In the genomic region with DNA sequence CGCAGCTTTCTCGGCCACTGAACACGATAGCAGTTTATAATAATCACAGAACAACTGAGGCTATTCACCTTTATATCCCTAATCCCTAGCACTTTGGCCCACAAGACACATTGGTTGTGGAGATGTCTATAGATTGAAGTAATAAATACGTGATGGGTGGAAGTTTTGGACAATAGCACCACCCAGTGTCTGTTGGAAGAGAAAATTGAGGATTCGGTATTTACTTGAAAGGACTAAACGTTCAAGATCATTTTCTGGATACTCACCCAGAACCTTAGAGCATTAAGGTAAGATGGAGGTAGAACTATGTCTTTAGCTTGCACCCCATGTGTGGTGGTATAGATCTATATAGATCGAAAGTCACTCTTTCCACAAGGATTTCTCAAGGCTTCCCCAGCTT, we compare ENCODE assay signal across 10 cellular contexts. TPM values are rescaled to one million over a fixed set of nuclear protein-coding genes. Genes with fewer than 3 reads are reported as not detected.
DNase-seq lines count a peak whose midpoint lies in the region; ATAC-seq, FAIRE-seq and TF ChIP-seq lines count a peak whose summit lies in the region.
"Had no signal": no experiment of that assay in that cellular context is flagged by ENCODE, and none has a peak within 500 bp of the region (broad histone marks: within the 10 kb centered on the region; RNA-seq: fewer than 3 reads in every experiment).

No MANE protein-coding gene starts in this region.

- H3K9ac ChIP-seq in H1 (replicated peaks in 1 of 4; ENCODE audit: extremely low read depth in 1 of 4, low read depth in 3 of 4, low read length in 3 of 4) = no peak overlapping the region

- TF ChIP-seq CTCF in activated CD8-positive, alpha-beta T cell treated with anti-CD3 and anti-CD28 coated beads for 36 hours (IDR thresholded peaks at IDR 0.05) = peak; percentile 29
- TF ChIP-seq CTCF in H1 (IDR thresholded peaks at IDR 0.05; ENCODE audit: control extremely low read depth in 1 of 3, insufficient read depth in 1 of 3, low read depth in 1 of 3, low read length in 3 of 3) (peak in 1 of 3 experiments; percentile 12; a peak in 2 of 4 replicates), endothelial cell (IDR thresholded peaks at IDR 0.05; ENCODE audit: unreplicated experiment) (no peak), Caco-2 (IDR thresholded peaks at IDR 0.05; ENCODE audit: insufficient read depth in 1 of 2, low read depth in 1 of 2, low read length in 1 of 2, severe bottlenecking in 1 of 2, unreplicated experiment in 1 of 2) (no peak)

- no peak for TF ChIP-seq POLR2A in H1 (IDR thresholded peaks at IDR 0.05; ENCODE audit: control extremely low read depth in 1 of 2, low read depth in 2 of 2, low read length in 2 of 2)

- H2BK120ac ChIP-seq in H1 (replicated peaks; ENCODE audit: low read depth, low read length) = no peak overlapping the region

- H3K27ac ChIP-seq in H1 (ENCODE audit: low read depth, low read length) = no peak overlapping the region
- H3K27ac ChIP-seq: HL-60 had no signal

- no peak overlapping the region for H3K14ac ChIP-seq in H1 (ENCODE audit: insufficient read length)

- H2BK15ac ChIP-seq in H1 (ENCODE audit: low read length) = no peak overlapping the region

- no peaks in the 10 kb centered on the region for H4K20me1 ChIP-seq in H1 (replicated peaks in 1 of 2; ENCODE audit: control insufficient read depth in 1 of 2, insufficient read depth in 2 of 2, low read length in 2 of 2)

- 0 out of 8 replicates have a peak overlapping the region, but pooled peaks of 1 of the 4 experiments have one; percentile 41 for H3K4me3 ChIP-seq in H1 (ENCODE audit: extremely low read depth in 1 of 4, insufficient read depth in 2 of 4, low read depth in 3 of 4, low read length in 4 of 4)
- no peak overlapping the region for H3K4me3 ChIP-seq in Caco-2 (ENCODE audit: low read depth, low read length)

- no peak for TF ChIP-seq EP300 in H1 (IDR thresholded peaks at IDR 0.05; ENCODE audit: borderline replicate concordance in 1 of 2, low read depth in 2 of 2, low read length in 2 of 2)

- no TSS peak for BruUV-seq in Caco-2 (replicated peaks; lab: Mats Ljungman, UMichigan)

- H3K79me2 ChIP-seq in H1 (ENCODE audit: control insufficient read depth in 1 of 2, insufficient read depth in 2 of 2, low read length in 2 of 2) = no peaks in the 10 kb centered on the region; a peak in 1 of 4 replicates

- H4K5ac ChIP-seq in H1 (ENCODE audit: insufficient read length, low read depth, low read length) = no peak overlapping the region

- POLR2A ChIA-PET in activated CD8-positive, alpha-beta T cell treated with anti-CD3 and anti-CD28 coated beads for 36 hours (lab: Charles Lee) = no interaction called here
- POLR2A ChIA-PET in activated CD8-positive, alpha-beta T cell treated with anti-CD3 and anti-CD28 coated beads, Interleukin-2, amount 10 ng/mL, durations not matched to agents 7 days and 5 days (lab: Charles Lee) = no interaction called here
- POLR2A ChIA-PET in H1 (lab: Charles Lee; ENCODE audit: partially characterized antibody) (no interaction called here), Caco-2 (lab: Charles Lee) (no interaction called here)

- H4K91ac ChIP-seq in H1 (replicated peaks; ENCODE audit: insufficient read length, low read length) = no peak overlapping the region

- H3K9me3 Mint-ChIP-seq in activated CD8-positive, alpha-beta T cell treated with anti-CD3 and anti-CD28 coated beads for 36 hours = no peaks in the 10 kb centered on the region
- H3K9me3 Mint-ChIP-seq in activated CD8-positive, alpha-beta T cell treated with anti-CD3 and anti-CD28 coated beads, Interleukin-2, amount 10 ng/mL, durations not matched to agents 7 days and 5 days (ENCODE audit: insufficient read depth) = no peaks in the 10 kb centered on the region
- H3K9me3 Mint-ChIP-seq in endothelial cell (ENCODE audit: unreplicated experiment) = no peaks in the 10 kb centered on the region
- H3K9me3 Mint-ChIP-seq in Caco-2 (ENCODE audit: unreplicated experiment) = no peaks in the 10 kb centered on the region
- H3K9me3 Mint-ChIP-seq: activated naive CD8-positive, alpha-beta T cell treated with anti-CD3 and anti-CD28 coated beads, Interleukin-2, amount 10 ng/mL, durations not matched to agents 7 days and 5 days had no signal

- no peak overlapping the region for H2BK20ac ChIP-seq in H1 (ENCODE audit: low read length)

- H3K23ac ChIP-seq in H1 (ENCODE audit: insufficient read length) = no peak overlapping the region

- H2BK12ac ChIP-seq in H1 (ENCODE audit: low read depth, low read length) = no peak overlapping the region

- no peak for ATAC-seq in activated CD8-positive, alpha-beta T cell treated with anti-CD3 and anti-CD28 coated beads for 36 hours
- no peak for ATAC-seq in activated CD8-positive, alpha-beta T cell treated with anti-CD3 and anti-CD28 coated beads, Interleukin-2, amount 10 ng/mL, durations not matched to agents 7 days and 5 days

- H3K36me3 ChIP-seq in H1 (ENCODE audit: control insufficient read depth in 2 of 4, insufficient read depth in 4 of 4, low read length in 3 of 4) (peaks cover 0 to 12% (median 0%) of the 10 kb centered on the region in 4 experiments; a peak in 3 of 8 replicates), Caco-2 (ENCODE audit: control insufficient read depth, insufficient read depth, low read length) (no peaks in the 10 kb centered on the region)

- no peak overlapping the region for H2BK5ac ChIP-seq in H1 (ENCODE audit: low read depth, low read length)

- no peak for FAIRE-seq in H1 (lab: Jason Lieb, UNC)

- no peak overlapping the region for H2AK5ac ChIP-seq in H1 (ENCODE audit: low read depth, low read length)

- H3K4me1 Mint-ChIP-seq in activated CD8-positive, alpha-beta T cell treated with anti-CD3 and anti-CD28 coated beads for 36 hours (ENCODE audit: low read depth) = peaks cover 3% of the 10 kb centered on the region
- H3K4me1 Mint-ChIP-seq in activated CD8-positive, alpha-beta T cell treated with anti-CD3 and anti-CD28 coated beads, Interleukin-2, amount 10 ng/mL, durations not matched to agents 7 days and 5 days (ENCODE audit: low read depth) = peaks cover 6% of the 10 kb centered on the region
- H3K4me1 Mint-ChIP-seq in endothelial cell (ENCODE audit: unreplicated experiment) (no peaks in the 10 kb centered on the region), Caco-2 (ENCODE audit: low read depth, unreplicated experiment) (peaks cover 9% of the 10 kb centered on the region)

- CTCF ChIA-PET in activated CD8-positive, alpha-beta T cell treated with anti-CD3 and anti-CD28 coated beads for 36 hours (lab: Charles Lee) = no interaction called here
- CTCF ChIA-PET in activated CD8-positive, alpha-beta T cell treated with anti-CD3 and anti-CD28 coated beads, Interleukin-2, amount 10 ng/mL, durations not matched to agents 7 days and 5 days (lab: Charles Lee) = no interaction called here
- CTCF ChIA-PET in H1 (lab: Charles Lee; ENCODE audit: partially characterized antibody) (no interaction called here), Caco-2 (lab: Charles Lee) (no interaction called here)

- H3K27ac Mint-ChIP-seq in activated CD8-positive, alpha-beta T cell treated with anti-CD3 and anti-CD28 coated beads for 36 hours = no peak overlapping the region
- no peak overlapping the region for H3K27ac Mint-ChIP-seq in activated CD8-positive, alpha-beta T cell treated with anti-CD3 and anti-CD28 coated beads, Interleukin-2, amount 10 ng/mL, durations not matched to agents 7 days and 5 days
- H3K27ac Mint-ChIP-seq in endothelial cell (ENCODE audit: unreplicated experiment) = no peak overlapping the region
- no peak overlapping the region for H3K27ac Mint-ChIP-seq in Caco-2 (ENCODE audit: unreplicated experiment)
- H3K27ac Mint-ChIP-seq: activated naive CD8-positive, alpha-beta T cell treated with anti-CD3 and anti-CD28 coated beads, Interleukin-2, amount 10 ng/mL, durations not matched to agents 7 days and 5 days had no signal

- H3K79me1 ChIP-seq in H1 (ENCODE audit: low read depth, low read length) = no peaks in the 10 kb centered on the region

- H3K27me3 ChIP-seq in H1 (replicated peaks in 1 of 4; ENCODE audit: control insufficient read depth in 3 of 4, extremely low read depth in 1 of 4, insufficient read depth in 3 of 4, low read length in 3 of 4) (no peaks in the 10 kb centered on the region), Caco-2 (replicated peaks; ENCODE audit: control insufficient read depth, insufficient read depth, low read length) (no peaks in the 10 kb centered on the region)

- peak overlapping the region; percentile 38 to 85; a peak in 2 of 4 replicates for H3K4me2 ChIP-seq in H1 (ENCODE audit: insufficient read depth in 1 of 2, low read depth in 2 of 2, low read length in 2 of 2)

- intact Hi-C loops in activated CD8-positive, alpha-beta T cell treated with anti-CD3 and anti-CD28 coated beads for 36 hours (cut with micrococcal nuclease) = no loop called here
- intact Hi-C loops in Caco-2 (cut with micrococcal nuclease; ENCODE audit: unreplicated experiment) = loop anchor here (10.0 kb wide), 1 partner anchor 347 kb away; no protein-coding TSS in a partner anchor

- no peaks in the 10 kb centered on the region; the same call in 1 of the 2 replicates for H3K23me2 ChIP-seq in H1 (ENCODE audit: low read depth, low read length)

- H3K18ac ChIP-seq in H1 (ENCODE audit: extremely low read depth, low read length) = no peak overlapping the region

- no peaks in the 10 kb centered on the region for H3K9me3 ChIP-seq in H1 (ENCODE audit: insufficient read depth in 2 of 2, low read depth in 1 of 2, low read length in 1 of 2)
- no peaks in the 10 kb centered on the region for H3K9me3 ChIP-seq in Caco-2

- H3K4me3 Mint-ChIP-seq in activated CD8-positive, alpha-beta T cell treated with anti-CD3 and anti-CD28 coated beads for 36 hours = no peak overlapping the region
- no peak overlapping the region for H3K4me3 Mint-ChIP-seq in activated CD8-positive, alpha-beta T cell treated with anti-CD3 and anti-CD28 coated beads, Interleukin-2, amount 10 ng/mL, durations not matched to agents 7 days and 5 days
- H3K4me3 Mint-ChIP-seq in endothelial cell (ENCODE audit: unreplicated experiment) (no peak overlapping the region), Caco-2 (ENCODE audit: unreplicated experiment) (no peak overlapping the region)

- H3K27me3 Mint-ChIP-seq in activated CD8-positive, alpha-beta T cell treated with anti-CD3 and anti-CD28 coated beads for 36 hours = peaks cover 27% of the 10 kb centered on the region
- H3K27me3 Mint-ChIP-seq in activated CD8-positive, alpha-beta T cell treated with anti-CD3 and anti-CD28 coated beads, Interleukin-2, amount 10 ng/mL, durations not matched to agents 7 days and 5 days (ENCODE audit: low read depth) = peaks cover 24% of the 10 kb centered on the region
- H3K27me3 Mint-ChIP-seq in endothelial cell (ENCODE audit: unreplicated experiment) (no peaks in the 10 kb centered on the region), Caco-2 (ENCODE audit: insufficient read depth, unreplicated experiment) (no peaks in the 10 kb centered on the region)

- H3K56ac ChIP-seq in H1 (replicated peaks; ENCODE audit: insufficient read length, low read depth, low read length) = no peak overlapping the region

- 51% methylated on average over 3 of the region's 7 CpGs; no CpG with 5 or more reads in 1 of the 2 experiments for WGBS in H1 (ENCODE audit: extremely low coverage in 1 of 2, insufficient coverage in 1 of 2, insufficient read length in 1 of 2, insufficient replicate concordance in 2 of 2, low coverage in 1 of 2, low lambda C conversion rate in 2 of 2, missing lambda C conversion rate in 1 of 2), 2 experiments

- no peak for DNase-seq in activated CD8-positive, alpha-beta T cell treated with anti-CD3 and anti-CD28 coated beads for 36 hours
- DNase-seq in activated CD8-positive, alpha-beta T cell treated with anti-CD3 and anti-CD28 coated beads, Interleukin-2, amount 10 ng/mL, durations not matched to agents 7 days and 5 days = no peak
- DNase-seq in NCI-H460 (ENCODE audit: extremely low read depth, low read depth) = peak; percentile 21
- no peak for DNase-seq in H1 (ENCODE audit: low read depth in 1 of 2, low spot score in 2 of 2)
- peak; percentile 32 for DNase-seq in superior temporal gyrus (ENCODE audit: extremely low spot score)
- no peak for DNase-seq in endothelial cell (ENCODE audit: low spot score)
- no peak for DNase-seq in activated T-cell treated with anti-CD3 and anti-CD28 coated beads, Interleukin-2, amount 50 U/mL, for 48 hours
- DNase-seq in Caco-2 = no peak

- TF ChIP-seq RAD21 in H1 (IDR thresholded peaks at IDR 0.05 in 1 of 2, conservative IDR thresholded peaks at IDR 0.05 in 1 of 2; ENCODE audit: low read depth in 2 of 2, low read length in 2 of 2) = peak; percentile 25 to 44; a peak in 3 of 4 replicates

- H4K8ac ChIP-seq in H1 (ENCODE audit: extremely low read depth, insufficient read depth, low read length) = no peak overlapping the region

- H3K4ac ChIP-seq in H1 (replicated peaks; ENCODE audit: insufficient read length, low read depth, low read length) = no peak overlapping the region

- H3K36me3 Mint-ChIP-seq in activated CD8-positive, alpha-beta T cell treated with anti-CD3 and anti-CD28 coated beads for 36 hours (ENCODE audit: low read depth) = no peaks in the 10 kb centered on the region
- no peaks in the 10 kb centered on the region for H3K36me3 Mint-ChIP-seq in activated CD8-positive, alpha-beta T cell treated with anti-CD3 and anti-CD28 coated beads, Interleukin-2, amount 10 ng/mL, durations not matched to agents 7 days and 5 days (ENCODE audit: low read depth)
- H3K36me3 Mint-ChIP-seq in endothelial cell (ENCODE audit: low read depth, unreplicated experiment) (no peaks in the 10 kb centered on the region), Caco-2 (ENCODE audit: insufficient read depth, unreplicated experiment) (no peaks in the 10 kb centered on the region)
- H3K36me3 Mint-ChIP-seq: activated naive CD8-positive, alpha-beta T cell treated with anti-CD3 and anti-CD28 coated beads, Interleukin-2, amount 10 ng/mL, durations not matched to agents 7 days and 5 days had no signal

- no peak overlapping the region for H2AFZ ChIP-seq in H1 (ENCODE audit: low read length)

- H3K4me1 ChIP-seq in H1 (replicated peaks in 1 of 4; ENCODE audit: control insufficient read depth in 3 of 4, insufficient read depth in 4 of 4, low read length in 3 of 4) (no peaks in the 10 kb centered on the region), Caco-2 (peaks cover 6% of the 10 kb centered on the region; the same call in 1 of the 2 replicates)

RNA-seq across cellular contexts. Expression of a gene that starts 0.8 kb away (rescaled TPM):
- under 1 TPM in 1 of 2 experiments, not detected in 1; 0.54 TPM for total RNA-seq in activated CD8-positive, alpha-beta T cell treated with anti-CD3 and anti-CD28 coated beads for 36 hours
- total RNA-seq in activated CD8-positive, alpha-beta T cell treated with anti-CD3 and anti-CD28 coated beads, Interleukin-2, amount 10 ng/mL, durations not matched to agents 7 days and 5 days = under 1 TPM in 1 of 2 experiments, not detected in 1; 0.50 TPM
- 0.42 TPM in 1 of 2 replicates, not detected in the other for total RNA-seq in NCI-H460 (2014; rRNA removed; shearing (Covaris generic))
- not detected in 2 replicates for polyA plus RNA-seq in NCI-H460 (2014; cell fraction: nucleus; rRNA removed)
- 84.1 and 87.6 TPM in 2 replicates for total RNA-seq in H1 (2021; fragmentation: NEBNext Ultra II Directional; extraction: Animal tissue kit (Norgen Biotek cat#: 25700))
- polyA plus RNA-seq in H1 (2011; rRNA removed) = 80.4 and 189 TPM in 2 replicates
- polyA plus RNA-seq in H1 (2011; cell fraction: cytosol; rRNA removed) = 148 TPM
- polyA plus RNA-seq in H1 (2011; cell fraction: nucleus; rRNA removed) = 13.7 TPM
- 76.6 to 127 TPM (median 90.9 TPM) in 4 replicates for polyA plus RNA-seq in H1 (2012, experiment 1 of 2)
- 236 TPM for polyA plus RNA-seq in H1 (2012, experiment 2 of 2)
- 126 TPM for polyA plus RNA-seq in H1 (2013, experiment 1 of 2)
- 133 TPM for polyA plus RNA-seq in H1 (2013, experiment 2 of 2)
- polyA minus RNA-seq in H1 (2011; rRNA and poly(A)+ RNA removed) = 17.5 and 22.1 TPM in 2 replicates
- 12.3 TPM for polyA minus RNA-seq in H1 (2011; cell fraction: cytosol; rRNA and poly(A)+ RNA removed)
- polyA minus RNA-seq in H1 (2011; cell fraction: nucleus; rRNA and poly(A)+ RNA removed) = 8.4 TPM
- total RNA-seq in endothelial cell (ENCODE audit: unreplicated experiment) (11.2 TPM), Caco-2 (2022) (not detected in 2 replicates)

RNA-seq across cellular contexts. Expression of a gene that starts 45.7 kb away (rescaled TPM):
- total RNA-seq in activated CD8-positive, alpha-beta T cell treated with anti-CD3 and anti-CD28 coated beads for 36 hours = not detected
- not detected for total RNA-seq in activated CD8-positive, alpha-beta T cell treated with anti-CD3 and anti-CD28 coated beads, Interleukin-2, amount 10 ng/mL, durations not matched to agents 7 days and 5 days
- total RNA-seq in NCI-H460 (2014; rRNA removed; shearing (Covaris generic)) = not detected in 2 replicates
- not detected in 2 replicates for polyA plus RNA-seq in NCI-H460 (2014; cell fraction: nucleus; rRNA removed)
- total RNA-seq in H1 (2021; fragmentation: NEBNext Ultra II Directional; extraction: Animal tissue kit (Norgen Biotek cat#: 25700)) = 0.25 and 0.32 TPM in 2 replicates
- polyA plus RNA-seq in H1 (2011; rRNA removed) = 0.08 TPM in 1 of 2 replicates, not detected in the other
- not detected for polyA plus RNA-seq in H1 (2011; cell fraction: cytosol; rRNA removed)
- polyA plus RNA-seq in H1 (2011; cell fraction: nucleus; rRNA removed) = 0.44 TPM
- not detected in 4 replicates for polyA plus RNA-seq in H1 (2012, experiment 1 of 2)
- not detected for polyA plus RNA-seq in H1 (2012, experiment 2 of 2)
- polyA plus RNA-seq in H1 (2013, experiment 1 of 2) = 0.39 TPM
- 0.26 TPM for polyA plus RNA-seq in H1 (2013, experiment 2 of 2)
- polyA minus RNA-seq in H1 (2011; rRNA and poly(A)+ RNA removed) = 0.16 TPM in 1 of 2 replicates, not detected in the other
- polyA minus RNA-seq in H1 (2011; cell fraction: cytosol; rRNA and poly(A)+ RNA removed) = not detected
- 0.40 TPM for polyA minus RNA-seq in H1 (2011; cell fraction: nucleus; rRNA and poly(A)+ RNA removed)
- total RNA-seq in endothelial cell (ENCODE audit: unreplicated experiment) = 2.0 TPM
- total RNA-seq in Caco-2 (2022) = not detected in 2 replicates
- total RNA-seq: activated naive CD8-positive, alpha-beta T cell treated with anti-CD3 and anti-CD28 coated beads, Interleukin-2, amount 10 ng/mL, durations not matched to agents 7 days and 5 days had no signal

Comparison
In these comparisons a context has a peak if more than half of its experiments do, and no peak if none do; other contexts are left out.
1. DNase-seq: peak in NCI-H460 (single experiment) and superior temporal gyrus (single experiment); none in activated CD8-positive, alpha-beta T cell treated with anti-CD3 and anti-CD28 coated beads for 36 hours (single experiment), activated CD8-positive, alpha-beta T cell treated with anti-CD3 and anti-CD28 coated beads, Interleukin-2, amount 10 ng/mL, durations not matched to agents 7 days and 5 days (single experiment), H1 (0 of 2), endothelial cell (single experiment), activated T-cell treated with anti-CD3 and anti-CD28 coated beads, Interleukin-2, amount 50 U/mL, for 48 hours (0 of 2) and Caco-2 (0 of 2).